In genomic region chr10:15504101-15504840, GRCh38 we compare ENCODE assay signal across 14 cellular contexts.
DNase-seq lines count a peak whose midpoint lies in the region; ATAC-seq, FAIRE-seq and TF ChIP-seq lines count a peak whose summit lies in the region.
"Had no signal": no experiment of that assay in that cellular context is flagged by ENCODE, and none has a peak within 500 bp of the region (broad histone marks: within the 10 kb centered on the region; RNA-seq: fewer than 3 reads in every experiment).

No MANE protein-coding gene starts in this region.

- no peaks in the 10 kb centered on the region for H3K27me3 ChIP-seq in kidney epithelial cell (ENCODE audit: control insufficient read depth, insufficient read depth, low read length)
- H3K27me3 ChIP-seq: upper lobe of right lung had no signal

- H3K36me3 Mint-ChIP-seq in activated T-helper 2 cell treated with anti-CD3 and anti-CD28 coated beads, Interferon-gamma antibody, Interleukin-2, Interleukin-4, amounts not matched to agents 10 μg/mL and 5 μg/mL and 100 μg/mL, durations not matched to agents 14 hours and 24 hours and 36 hours (ENCODE audit: low read depth): no peaks in the 10 kb centered on the region

- H3K4me1 Mint-ChIP-seq in activated T-helper 2 cell treated with anti-CD3 and anti-CD28 coated beads, Interferon-gamma antibody, Interleukin-2, Interleukin-4, amounts not matched to agents 10 μg/mL and 5 μg/mL and 100 μg/mL, durations not matched to agents 14 hours and 24 hours and 36 hours (ENCODE audit: low read depth): peaks cover 34% of the 10 kb centered on the region

- H3K27ac Mint-ChIP-seq in activated T-helper 2 cell treated with anti-CD3 and anti-CD28 coated beads, Interferon-gamma antibody, Interleukin-2, Interleukin-4, amounts not matched to agents 10 μg/mL and 5 μg/mL and 100 μg/mL, durations not matched to agents 14 hours and 24 hours and 36 hours: peak overlapping the region; percentile 88
- H3K27ac Mint-ChIP-seq: activated naive CD4-positive, alpha-beta T cell treated with anti-CD3 and anti-CD28 coated beads, Interleukin-2, amount 50 U/mL, for 72 hours had no signal

- ATAC-seq in GM18868 (IDR thresholded peaks at IDR 0.05; ENCODE audit: unreplicated experiment): peak; percentile 76
- no peak for ATAC-seq in SK-N-SH treated with all-trans-retinoic acid at 6 μM for 48 hours
- ATAC-seq: upper lobe of right lung had no signal

- peaks cover 19% of the 10 kb centered on the region for H3K9me3 Mint-ChIP-seq in activated T-helper 2 cell treated with anti-CD3 and anti-CD28 coated beads, Interferon-gamma antibody, Interleukin-2, Interleukin-4, amounts not matched to agents 10 μg/mL and 5 μg/mL and 100 μg/mL, durations not matched to agents 14 hours and 24 hours and 36 hours

- H3K4me3 ChIP-seq in kidney epithelial cell (ENCODE audit: low read depth, low read length): no peak overlapping the region
- H3K4me3 ChIP-seq: upper lobe of right lung had no signal

- FAIRE-seq in HTR-8/SVneo (lab: Jason Lieb, UNC): no peak

- peak overlapping the region; percentile 28 for H3K4me3 Mint-ChIP-seq in activated T-helper 2 cell treated with anti-CD3 and anti-CD28 coated beads, Interferon-gamma antibody, Interleukin-2, Interleukin-4, amounts not matched to agents 10 μg/mL and 5 μg/mL and 100 μg/mL, durations not matched to agents 14 hours and 24 hours and 36 hours (ENCODE audit: low read depth)

- no peak for TF ChIP-seq CTCF in kidney epithelial cell (IDR thresholded peaks at IDR 0.05; ENCODE audit: insufficient read depth, low read length, poor library complexity, severe bottlenecking)

- DNase-seq in AG08396 (ENCODE audit: low spot score) (peak; percentile 28), kidney epithelial cell (ENCODE audit: low read depth) (peak; percentile 16), HT-29 (ENCODE audit: low spot score) (no peak), HPDE6-E6E7 (ENCODE audit: extremely low spot score) (no peak), HTR-8/SVneo (ENCODE audit: insufficient read length, low spot score) (no peak)
- peak; percentile 18 for DNase-seq in activated T-helper 2 cell treated with anti-CD3 and anti-CD28 coated beads, Interferon-gamma antibody, Interleukin-2, Interleukin-4, amounts not matched to agents 10 μg/mL and 5 μg/mL and 100 μg/mL, durations not matched to agents 14 hours and 24 hours and 36 hours (ENCODE audit: low spot score)
- DNase-seq: activated CD4-positive, alpha-beta T cell treated with anti-CD3 and anti-CD28 coated beads for 1 hour; effector CD8-positive, alpha-beta T cell; NCI-H1092; SIG-M5; upper lobe of right lung had no signal

- H3K27me3 Mint-ChIP-seq in activated T-helper 2 cell treated with anti-CD3 and anti-CD28 coated beads, Interferon-gamma antibody, Interleukin-2, Interleukin-4, amounts not matched to agents 10 μg/mL and 5 μg/mL and 100 μg/mL, durations not matched to agents 14 hours and 24 hours and 36 hours (ENCODE audit: low read depth): peaks cover 14% of the 10 kb centered on the region

- no peaks in the 10 kb centered on the region for H3K36me3 ChIP-seq in kidney epithelial cell (ENCODE audit: control insufficient read depth, insufficient read depth, low read length)
- H3K36me3 ChIP-seq: upper lobe of right lung had no signal

- intact Hi-C loops in activated T-helper 2 cell treated with anti-CD3 and anti-CD28 coated beads, Interferon-gamma antibody, Interleukin-2, Interleukin-4, amounts not matched to agents 10 μg/mL and 5 μg/mL and 100 μg/mL, durations not matched to agents 14 hours and 24 hours and 36 hours (cut with micrococcal nuclease): loop anchor here (1.0 to 10.0 kb wide), 4 partner anchors 12 to 363 kb away; no protein-coding TSS in a partner anchor

TF ChIP-seq in SK-N-SH treated with all-trans-retinoic acid at 6 μM for 48 hours, 23 proteins besides CTCF, POLR2A, EP300 and RAD21:
- TF ChIP-seq TSHZ2 (CRISPR knock-in tag; IDR thresholded peaks at IDR 0.05) (no peak), TOX (CRISPR knock-in tag; IDR thresholded peaks at IDR 0.05; ENCODE audit: borderline replicate concordance) (no peak), TCF4 (CRISPR knock-in tag; IDR thresholded peaks at IDR 0.05; ENCODE audit: borderline replicate concordance) (no peak), CSRNP3 (CRISPR knock-in tag; IDR thresholded peaks at IDR 0.05) (no peak), ZNF565 (CRISPR knock-in tag; conservative IDR thresholded peaks at IDR 0.05; ENCODE audit: low read depth) (no peak), RARB (CRISPR knock-in tag; IDR thresholded peaks at IDR 0.05) (no peak), ZNF70 (CRISPR knock-in tag; IDR thresholded peaks at IDR 0.05) (no peak), ZFP30 (CRISPR knock-in tag; IDR thresholded peaks at IDR 0.05) (no peak), ARNTL (CRISPR knock-in tag; IDR thresholded peaks at IDR 0.05; ENCODE audit: borderline replicate concordance, low read depth) (no peak), SNAI2 (CRISPR knock-in tag; IDR thresholded peaks at IDR 0.05) (no peak), OSR1 (CRISPR knock-in tag; IDR thresholded peaks at IDR 0.05) (no peak), PATZ1 (CRISPR knock-in tag; IDR thresholded peaks at IDR 0.05; ENCODE audit: borderline replicate concordance) (no peak), PPARA (CRISPR knock-in tag; IDR thresholded peaks at IDR 0.05; ENCODE audit: borderline replicate concordance) (no peak), CREB5 (CRISPR knock-in tag; IDR thresholded peaks at IDR 0.05; ENCODE audit: low read depth) (no peak)

Comparison
In these comparisons a context has a peak if more than half of its experiments do, and no peak if none do; other contexts are left out.
1. DNase-seq: peak in AG08396 (single experiment), activated T-helper 2 cell treated with anti-CD3 and anti-CD28 coated beads, Interferon-gamma antibody, Interleukin-2, Interleukin-4, amounts not matched to agents 10 μg/mL and 5 μg/mL and 100 μg/mL, durations not matched to agents 14 hours and 24 hours and 36 hours (single experiment) and kidney epithelial cell (single experiment); none in HT-29 (single experiment), HPDE6-E6E7 (single experiment) and HTR-8/SVneo (single experiment).